ENCODE assay signal across 15 cellular contexts in genomic region chr10:84829121-84829520, GRCh38.
A peak's percentile ranks its signal among the peaks of the same experiment; 100 is the strongest.
DNase-seq lines count a peak whose midpoint lies in the region; ATAC-seq, FAIRE-seq and TF ChIP-seq lines count a peak whose summit lies in the region.
"Had no signal": no experiment of that assay in that cellular context is flagged by ENCODE, and none has a peak within 500 bp of the region (broad histone marks: within the 10 kb centered on the region; RNA-seq: fewer than 3 reads in every experiment).

No MANE protein-coding gene starts in this region.

- no peak overlapping the region for H2BK12ac ChIP-seq in mesenchymal stem cell (ENCODE audit: low read length in 2 of 2)

- DNase-seq in A673 (ENCODE audit: low spot score) = peak; percentile 7
- DNase-seq in NCI-H146 (lab: John Stamatoyannopoulos, UW) = peak; percentile 56
- DNase-seq in astrocyte (ENCODE audit: low read depth) = no peak
- no peak for DNase-seq in mesenchymal stem cell
- no peak for DNase-seq in upper lobe of left lung
- no peak for DNase-seq in SKM-1 treated with dmso at 0.1 percent for 144 hours (lab: John Stamatoyannopoulos, UW; ENCODE audit: unreplicated experiment)
- no peak for DNase-seq in NK-92 (lab: John Stamatoyannopoulos, UW; ENCODE audit: unreplicated experiment)
- DNase-seq: 8988T; ACHN; Calu3; CD4-positive, alpha-beta T cell; DMS 273 treated with DMSO at 0.1 percent for 48 hours; HCEC 1CT had no signal

- no peak overlapping the region for H3K23ac ChIP-seq in mesenchymal stem cell (ENCODE audit: low read length in 2 of 2)

- no TSS peak for BruUV-seq in A673 (replicated peaks; lab: Mats Ljungman, UMichigan)

- TF ChIP-seq CTCF in A673 (conservative IDR thresholded peaks at IDR 0.05; ENCODE audit: low read depth, low read length) = no peak
- TF ChIP-seq CTCF in astrocyte (IDR thresholded peaks at IDR 0.05; ENCODE audit: insufficient read depth, low read depth, low read length) = no peak
- no peak for TF ChIP-seq CTCF in upper lobe of left lung (IDR thresholded peaks at IDR 0.05)

- H3K9me3 Mint-ChIP-seq in astrocyte (ENCODE audit: unreplicated experiment) = no peaks in the 10 kb centered on the region
- H3K9me3 Mint-ChIP-seq: CD4-positive, alpha-beta T cell had no signal

- no peak overlapping the region for H3K27ac ChIP-seq in A673 (ENCODE audit: low read depth, low read length, poor library complexity, severe bottlenecking)
- no peak overlapping the region for H3K27ac ChIP-seq in astrocyte (ENCODE audit: low read depth, low read length)
- peak overlapping the region; percentile 25 for H3K27ac ChIP-seq in mesenchymal stem cell (ENCODE audit: low read length, poor library complexity, severe bottlenecking)
- H3K27ac ChIP-seq in upper lobe of left lung = no peak overlapping the region
- H3K27ac ChIP-seq: BLaER1 treated with 17β-estradiol and CSF1 and Interleukin-3, amounts not matched to agents 10 nM and 100 nM had no signal

- H4K8ac ChIP-seq in mesenchymal stem cell (ENCODE audit: low read length) = no peak overlapping the region

- FAIRE-seq in astrocyte (lab: Jason Lieb, UNC) = no peak

- ATAC-seq in upper lobe of left lung (ENCODE audit: low FRiP score in 2 of 2) (no peak), HG03565 (IDR thresholded peaks at IDR 0.05; ENCODE audit: unreplicated experiment) (no peak)

- H3K27ac Mint-ChIP-seq in astrocyte (ENCODE audit: unreplicated experiment) = peak overlapping the region; percentile 34
- H3K27ac Mint-ChIP-seq: CD4-positive, alpha-beta T cell had no signal

- H3K4me3 ChIP-seq in A673 (ENCODE audit: low read depth, low read length, poor library complexity, severe bottlenecking) (no peak overlapping the region), astrocyte (ENCODE audit: insufficient read depth, low read depth, low read length) (no peak overlapping the region), mesenchymal stem cell (ENCODE audit: insufficient read depth in 1 of 2, low read depth in 1 of 2, low read length in 2 of 2) (no peak overlapping the region), upper lobe of left lung (no peak overlapping the region)
- H3K4me3 ChIP-seq: BLaER1 treated with 17β-estradiol and CSF1 and Interleukin-3, amounts not matched to agents 10 nM and 100 nM had no signal

- no peak overlapping the region for H2BK15ac ChIP-seq in mesenchymal stem cell (ENCODE audit: low read depth, poor library complexity, severe bottlenecking)

- no peaks in the 10 kb centered on the region for H3K79me1 ChIP-seq in mesenchymal stem cell (replicated peaks; ENCODE audit: low read length, poor library complexity, severe bottlenecking)

- H3K36me3 Mint-ChIP-seq in astrocyte (ENCODE audit: low read depth, unreplicated experiment) = no peaks in the 10 kb centered on the region

- intact Hi-C loops in A673 (cut with micrococcal nuclease; ENCODE audit: unreplicated experiment) = no loop called here

- H4K91ac ChIP-seq in mesenchymal stem cell (ENCODE audit: low read length) = no peak overlapping the region

- POLR2A ChIA-PET in A673 (lab: Charles Lee; ENCODE audit: low non-redundant PET) = no interaction called here

- H3K36me3 ChIP-seq in A673 (ENCODE audit: insufficient read depth, low read length, poor library complexity, severe bottlenecking) = no peaks in the 10 kb centered on the region
- no peaks in the 10 kb centered on the region for H3K36me3 ChIP-seq in astrocyte (ENCODE audit: insufficient read depth, low read length)
- no peaks in the 10 kb centered on the region for H3K36me3 ChIP-seq in mesenchymal stem cell (ENCODE audit: control insufficient read depth in 1 of 2, insufficient read depth in 2 of 2, low read depth in 1 of 2, low read length in 2 of 2)
- H3K36me3 ChIP-seq in upper lobe of left lung = no peaks in the 10 kb centered on the region
- H3K36me3 ChIP-seq: BLaER1 treated with 17β-estradiol and CSF1 and Interleukin-3, amounts not matched to agents 10 nM and 100 nM had no signal

- no peaks in the 10 kb centered on the region for H3K79me2 ChIP-seq in astrocyte (ENCODE audit: insufficient read depth, low read length)

- H3K4ac ChIP-seq in mesenchymal stem cell (ENCODE audit: low read depth in 1 of 2, low read length in 2 of 2) = no peak overlapping the region

- H3K27me3 Mint-ChIP-seq in astrocyte (ENCODE audit: low read depth, unreplicated experiment) = no peaks in the 10 kb centered on the region
- H3K27me3 Mint-ChIP-seq: CD4-positive, alpha-beta T cell had no signal

- no peak overlapping the region for H3K14ac ChIP-seq in mesenchymal stem cell (ENCODE audit: low read length in 2 of 2)

- no peak overlapping the region for H2BK5ac ChIP-seq in mesenchymal stem cell (ENCODE audit: low read depth, low read length, poor library complexity, severe bottlenecking)

- no peak for TF ChIP-seq POLR2A in upper lobe of left lung (IDR thresholded peaks at IDR 0.05)

- H2BK120ac ChIP-seq in mesenchymal stem cell (ENCODE audit: low read depth, low read length) = no peak overlapping the region

- no peak overlapping the region for H2AK5ac ChIP-seq in mesenchymal stem cell (ENCODE audit: low read length, severe bottlenecking)

- no peak overlapping the region for H3K18ac ChIP-seq in mesenchymal stem cell (ENCODE audit: low read depth in 1 of 2, low read length in 2 of 2)

- TF ChIP-seq EP300 in upper lobe of left lung (IDR thresholded peaks at IDR 0.05) = no peak

- no peaks in the 10 kb centered on the region for H4K20me1 ChIP-seq in astrocyte (ENCODE audit: insufficient read depth, low read length)
- H4K20me1 ChIP-seq: BLaER1 treated with 17β-estradiol and CSF1 and Interleukin-3, amounts not matched to agents 10 nM and 100 nM had no signal

- H3K27me3 ChIP-seq in A673 (replicated peaks; ENCODE audit: insufficient read depth, low read depth, low read length, poor library complexity) (peaks cover 15% of the 10 kb centered on the region), astrocyte (ENCODE audit: insufficient read depth, low read length) (no peaks in the 10 kb centered on the region), mesenchymal stem cell (ENCODE audit: control insufficient read depth in 1 of 2, insufficient read depth in 1 of 2, low read length in 2 of 2) (no peaks in the 10 kb centered on the region), upper lobe of left lung (no peaks in the 10 kb centered on the region)
- H3K27me3 ChIP-seq: BLaER1 treated with 17β-estradiol and CSF1 and Interleukin-3, amounts not matched to agents 10 nM and 100 nM had no signal

- WGBS in mesenchymal stem cell = 54% methylated on average over 4 of the region's 7 CpGs
- WGBS in upper lobe of left lung, 2 donors = 50 to 58% methylated on average over 7 of the region's 7 CpGs

- H2AFZ ChIP-seq in astrocyte (ENCODE audit: low read depth, low read length) = no peak overlapping the region
- H2AFZ ChIP-seq in mesenchymal stem cell (ENCODE audit: low read depth, low read length) = no peak overlapping the region

- no peak overlapping the region for H3K4me3 Mint-ChIP-seq in astrocyte (ENCODE audit: unreplicated experiment)
- H3K4me3 Mint-ChIP-seq: CD4-positive, alpha-beta T cell had no signal

- H3K4me2 ChIP-seq in astrocyte (ENCODE audit: low read length) (peak overlapping the region; percentile 69), mesenchymal stem cell (ENCODE audit: low read length, poor library complexity, severe bottlenecking) (peak overlapping the region; percentile 48)

- H3K9ac ChIP-seq in astrocyte (ENCODE audit: low read length) (no peak overlapping the region), mesenchymal stem cell (ENCODE audit: low read length) (no peak overlapping the region)
- H3K9ac ChIP-seq: BLaER1 treated with 17β-estradiol and CSF1 and Interleukin-3, amounts not matched to agents 10 nM and 100 nM had no signal

- no peaks in the 10 kb centered on the region for H3K9me3 ChIP-seq in A673 (ENCODE audit: low read depth, low read length, poor library complexity, severe bottlenecking)
- no peaks in the 10 kb centered on the region for H3K9me3 ChIP-seq in astrocyte (ENCODE audit: insufficient read depth, low read depth, low read length)
- no peaks in the 10 kb centered on the region for H3K9me3 ChIP-seq in mesenchymal stem cell (ENCODE audit: control insufficient read depth, low read length)
- no peaks in the 10 kb centered on the region for H3K9me3 ChIP-seq in upper lobe of left lung
- H3K9me3 ChIP-seq: BLaER1 treated with 17β-estradiol and CSF1 and Interleukin-3, amounts not matched to agents 10 nM and 100 nM had no signal

- H3K4me1 Mint-ChIP-seq in astrocyte (ENCODE audit: low read depth, unreplicated experiment) = peaks cover 46% of the 10 kb centered on the region

- H3K4me1 ChIP-seq in A673 (ENCODE audit: insufficient read depth, low read length, poor library complexity, severe bottlenecking) = no peaks in the 10 kb centered on the region
- H3K4me1 ChIP-seq in astrocyte (ENCODE audit: insufficient read depth, low read length) = peaks cover 22% of the 10 kb centered on the region
- peaks cover 13% of the 10 kb centered on the region for H3K4me1 ChIP-seq in mesenchymal stem cell (ENCODE audit: control insufficient read depth, insufficient read depth, low read depth, low read length)
- H3K4me1 ChIP-seq in upper lobe of left lung = peaks cover 0 to 3% (median 1%) of the 10 kb centered on the region in 4 donors

- CTCF ChIA-PET in A673 (lab: Charles Lee) = no interaction called here

Comparison
In these comparisons a context has a peak if more than half of its experiments do, and no peak if none do; other contexts are left out.
1. DNase-seq: peak in A673 (single experiment) and NCI-H146 (single experiment); none in astrocyte (single experiment), mesenchymal stem cell (single experiment), upper lobe of left lung (0 of 2), SKM-1 treated with dmso at 0.1 percent for 144 hours (single experiment) and NK-92 (single experiment).